In the genomic region with DNA sequence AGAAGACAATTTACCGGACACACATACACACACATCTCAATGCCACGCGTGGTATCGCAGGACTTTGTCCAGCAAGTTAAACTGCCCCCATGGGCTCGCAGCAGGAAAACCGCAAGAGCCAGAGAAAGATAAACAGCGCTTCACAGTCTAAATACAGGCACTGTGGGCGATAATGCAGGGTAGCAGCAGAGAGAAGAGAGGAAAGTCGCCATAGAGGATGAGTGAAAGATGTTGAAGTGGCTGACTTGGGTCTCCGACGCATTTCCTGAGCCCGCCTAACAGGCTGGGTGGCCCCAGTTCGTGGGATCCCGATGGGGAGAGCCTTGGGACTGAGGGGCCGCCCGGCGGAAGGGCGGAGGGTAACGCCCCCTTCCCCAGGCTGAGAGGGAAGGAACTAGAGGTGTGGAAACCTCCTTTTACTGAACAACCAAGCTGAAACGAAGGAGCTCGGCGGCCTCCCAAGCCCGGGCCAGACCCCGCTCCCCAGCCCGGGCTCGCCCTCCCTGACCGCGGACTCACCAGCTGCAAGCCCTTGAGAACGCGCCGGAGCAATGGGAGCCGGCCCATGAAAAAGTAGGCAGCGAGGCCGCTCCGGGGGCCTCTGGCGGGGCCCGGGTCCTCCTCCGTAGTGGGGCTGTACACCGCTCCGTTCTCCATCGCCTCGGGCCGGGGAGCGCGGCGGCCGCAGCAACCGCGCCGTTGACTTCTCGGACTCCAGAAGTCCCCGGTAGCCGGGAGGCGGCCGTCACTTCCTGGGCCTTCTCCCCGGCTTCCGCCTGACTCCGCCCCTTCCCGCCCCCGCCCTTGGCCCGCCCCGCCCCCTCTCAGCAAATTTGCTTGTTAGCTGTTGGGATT, we compare ENCODE assay signal across 8 cellular contexts. TPM values are rescaled to one million over a fixed set of nuclear protein-coding genes. Genes with fewer than 3 reads are reported as not detected.
DNase-seq lines count a peak whose midpoint lies in the region; ATAC-seq, FAIRE-seq and TF ChIP-seq lines count a peak whose summit lies in the region.

A gene with protein sequence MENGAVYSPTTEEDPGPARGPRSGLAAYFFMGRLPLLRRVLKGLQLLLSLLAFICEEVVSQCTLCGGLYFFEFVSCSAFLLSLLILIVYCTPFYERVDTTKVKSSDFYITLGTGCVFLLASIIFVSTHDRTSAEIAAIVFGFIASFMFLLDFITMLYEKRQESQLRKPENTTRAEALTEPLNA (minus strand): TSS at position 764 of the 855 bp plus-strand sequence. CDS start 107 bp downstream, at position 657.

- H3K4me3 ChIP-seq in GM06990 (replicated peaks; ENCODE audit: low read depth, low read length) (peak within 1 kb of the TSS; percentile 78), Loucy (ENCODE audit: low read length, poor library complexity, severe bottlenecking) (peak within 1 kb of the TSS; percentile 82), cardiac muscle cell (peak within 1 kb of the TSS; percentile 91), trophoblast cell (ENCODE audit: low read depth, low read length) (peak within 1 kb of the TSS; percentile 91), tibial artery (peak within 1 kb of the TSS; percentile 95 to 99)

- H3K79me1 ChIP-seq in trophoblast cell (ENCODE audit: low read length), result peaks cover 4% of the 10 kb centered on the region

- H4K8ac ChIP-seq in trophoblast cell (ENCODE audit: low read depth, low read length), result peak within 1 kb of the TSS; percentile 93

- H3K4me1 ChIP-seq in Loucy (ENCODE audit: insufficient read depth, low read length, poor library complexity, severe bottlenecking) (peaks cover 46% of the 10 kb centered on the region), cardiac muscle cell (ENCODE audit: low read depth) (peaks cover 13% of the 10 kb centered on the region), trophoblast cell (ENCODE audit: control insufficient read depth in 1 of 2, insufficient read depth in 2 of 2, low read length in 2 of 2) (peaks cover 2 to 3% of the 10 kb centered on the region in 2 experiments), tibial artery (peaks cover 0 to 19% (median 8%) of the 10 kb centered on the region in 4 donors)

- H3K9ac ChIP-seq in Loucy (ENCODE audit: low read depth, low read length, poor library complexity, severe bottlenecking) (peak within 1 kb of the TSS; percentile 91), trophoblast cell (ENCODE audit: low read length) (peak within 1 kb of the TSS; percentile 97)

- H2AK5ac ChIP-seq in trophoblast cell (ENCODE audit: low read length), result no peak within 1 kb of the TSS

- DNase-seq in GM06990 (ENCODE audit: extremely low read depth, insufficient read length), result peak; percentile 81
- DNase-seq in H54 (ENCODE audit: insufficient read length, low spot score), result peak; percentile 86
- peak; percentile 65 for DNase-seq in T follicular helper cell (ENCODE audit: low read depth)
- DNase-seq in activated naive CD8-positive, alpha-beta T cell treated with anti-CD3 and anti-CD28 coated beads, Interleukin-2, amount 50 U/mL, for 24 hours, result peak; percentile 78
- DNase-seq in cardiac muscle cell (ENCODE audit: low read depth in 1 of 2, low spot score in 1 of 2), result peak; percentile 83 to 90
- peak; percentile 78 to 84 for DNase-seq in trophoblast cell
- DNase-seq in tibial artery, result peak; percentile 77 to 90

- H3K4ac ChIP-seq in trophoblast cell (ENCODE audit: low read depth, low read length), result peak within 1 kb of the TSS; percentile 90

- peak; percentile 71 for TF ChIP-seq POLR2A in H54 (IDR thresholded peaks at IDR 0.05; ENCODE audit: low read depth, low read length)

- peak within 1 kb of the TSS; percentile 85 for H3K23ac ChIP-seq in trophoblast cell (ENCODE audit: low read length)

- peak within 1 kb of the TSS; percentile 90 for H2BK5ac ChIP-seq in trophoblast cell (ENCODE audit: low read depth, low read length, poor library complexity)

- peaks cover 42% of the 10 kb centered on the region for H3K4me1 Mint-ChIP-seq in activated naive CD8-positive, alpha-beta T cell treated with anti-CD3 and anti-CD28 coated beads, Interleukin-2, amount 50 U/mL, for 24 hours

- ATAC-seq in activated naive CD8-positive, alpha-beta T cell treated with anti-CD3 and anti-CD28 coated beads, Interleukin-2, amount 50 U/mL, for 24 hours, result peak; percentile 84

- no peaks in the 10 kb centered on the region for H3K9me3 Mint-ChIP-seq in activated naive CD8-positive, alpha-beta T cell treated with anti-CD3 and anti-CD28 coated beads, Interleukin-2, amount 50 U/mL, for 24 hours

- no CpG with 5 or more reads among the region's 62 CpGs for WGBS in trophoblast cell (ENCODE audit: extremely low coverage, insufficient coverage, insufficient read length)

- H4K20me1 ChIP-seq in Loucy (ENCODE audit: insufficient read depth, low read length, poor library complexity, severe bottlenecking), result peaks cover 39% of the 10 kb centered on the region

- no peaks in the 10 kb centered on the region for H3K27me3 Mint-ChIP-seq in activated naive CD8-positive, alpha-beta T cell treated with anti-CD3 and anti-CD28 coated beads, Interleukin-2, amount 50 U/mL, for 24 hours

- no peaks in the 10 kb centered on the region for H3K9me2 ChIP-seq in Loucy (replicated peaks; ENCODE audit: low read depth, low read length)

- H3K14ac ChIP-seq in trophoblast cell (ENCODE audit: low read length), result peak within 1 kb of the TSS; percentile 88

- H3K4me3 Mint-ChIP-seq in activated naive CD8-positive, alpha-beta T cell treated with anti-CD3 and anti-CD28 coated beads, Interleukin-2, amount 50 U/mL, for 24 hours, result peak within 1 kb of the TSS; percentile 99

- H3K27ac ChIP-seq in cardiac muscle cell (peak within 1 kb of the TSS; percentile 88), trophoblast cell (ENCODE audit: low read depth, low read length) (peak within 1 kb of the TSS; percentile 87), tibial artery (peak within 1 kb of the TSS; percentile 93 to 99)

- peak within 1 kb of the TSS; percentile 81 for H4K91ac ChIP-seq in trophoblast cell (ENCODE audit: low read depth, low read length)

- peak within 1 kb of the TSS; percentile 2 for H2BK120ac ChIP-seq in trophoblast cell (ENCODE audit: insufficient read depth, low read length, poor library complexity)

- H3K9me3 ChIP-seq in Loucy (ENCODE audit: insufficient read depth, low read depth, low read length) (no peaks in the 10 kb centered on the region), cardiac muscle cell (ENCODE audit: low read depth) (no peaks in the 10 kb centered on the region), trophoblast cell (ENCODE audit: insufficient read depth, low read depth, low read length) (peaks cover 2% of the 10 kb centered on the region), tibial artery (no peaks in the 10 kb centered on the region)

- no peak for TF ChIP-seq CTCF in GM06990 (IDR thresholded peaks at IDR 0.05; ENCODE audit: insufficient read depth, low read length, poor library complexity, severe bottlenecking)
- TF ChIP-seq CTCF in Loucy (conservative IDR thresholded peaks at IDR 0.05; ENCODE audit: low read length), result no peak
- no peak for TF ChIP-seq CTCF in cardiac muscle cell (IDR thresholded peaks at IDR 0.05; ENCODE audit: low read depth, low read length)
- no peak for TF ChIP-seq CTCF in tibial artery (IDR thresholded peaks at IDR 0.05)

- H3K18ac ChIP-seq in trophoblast cell (ENCODE audit: low read length), result peak within 1 kb of the TSS; percentile 74

- peak within 1 kb of the TSS; percentile 40 for H2BK12ac ChIP-seq in trophoblast cell (ENCODE audit: low read length)

- H3K36me3 Mint-ChIP-seq in activated naive CD8-positive, alpha-beta T cell treated with anti-CD3 and anti-CD28 coated beads, Interleukin-2, amount 50 U/mL, for 24 hours (ENCODE audit: low read depth), result peaks cover 2% of the 10 kb centered on the region

- peak; percentile 61 for FAIRE-seq in H54 (lab: Jason Lieb, UNC)

- H4K12ac ChIP-seq in trophoblast cell (ENCODE audit: low read depth, low read length), result peak within 1 kb of the TSS; percentile 83

- no peaks in the 10 kb centered on the region for H3K27me3 ChIP-seq in GM06990 (replicated peaks; ENCODE audit: control insufficient read depth, insufficient read depth, low read length)
- no peaks in the 10 kb centered on the region for H3K27me3 ChIP-seq in Loucy (ENCODE audit: insufficient read depth, low read length, poor library complexity, severe bottlenecking)
- H3K27me3 ChIP-seq in cardiac muscle cell, result no peaks in the 10 kb centered on the region
- no peaks in the 10 kb centered on the region for H3K27me3 ChIP-seq in trophoblast cell (ENCODE audit: insufficient read depth, low read length)
- no peaks in the 10 kb centered on the region for H3K27me3 ChIP-seq in tibial artery

- peak within 1 kb of the TSS; percentile 85 for H3K27ac Mint-ChIP-seq in activated naive CD8-positive, alpha-beta T cell treated with anti-CD3 and anti-CD28 coated beads, Interleukin-2, amount 50 U/mL, for 24 hours

- H2AFZ ChIP-seq in Loucy (ENCODE audit: low read length) (peak within 1 kb of the TSS; percentile 99), trophoblast cell (ENCODE audit: insufficient read depth, low read length, poor library complexity) (peak within 1 kb of the TSS; percentile 89)

- H3K36me3 ChIP-seq in GM06990 (ENCODE audit: control insufficient read depth, insufficient read depth, low read length), result no peaks in the 10 kb centered on the region
- no peaks in the 10 kb centered on the region for H3K36me3 ChIP-seq in Loucy (ENCODE audit: insufficient read depth, low read length)
- H3K36me3 ChIP-seq in cardiac muscle cell, result no peaks in the 10 kb centered on the region
- no peaks in the 10 kb centered on the region for H3K36me3 ChIP-seq in trophoblast cell (ENCODE audit: control insufficient read depth in 1 of 2, insufficient read depth in 2 of 2, low read length in 2 of 2)
- no peaks in the 10 kb centered on the region for H3K36me3 ChIP-seq in tibial artery

- intact Hi-C loops in tibial artery (cut with DNase I; ENCODE audit: low total_unique reads), result loop anchor here (10.0 kb wide), 1 partner anchor 72 kb away; a partner anchor contains a TSS

- H3K79me2 ChIP-seq in Loucy (ENCODE audit: insufficient read depth, low read length), result peaks cover 47% of the 10 kb centered on the region
- H3K79me2 ChIP-seq in trophoblast cell (ENCODE audit: control insufficient read depth, insufficient read depth, low read length, poor library complexity), result peaks cover 5% of the 10 kb centered on the region

- H3F3A ChIP-seq in Loucy (ENCODE audit: low read depth), result peaks cover 4% of the 10 kb centered on the region

- H3K4me2 ChIP-seq in Loucy (ENCODE audit: low read depth, low read length, poor library complexity, severe bottlenecking) (peak within 1 kb of the TSS; percentile 94), trophoblast cell (ENCODE audit: low read length) (peak within 1 kb of the TSS; percentile 98)

RNA-seq across cellular contexts. Expression of the gene that starts here (rescaled TPM):
- total RNA-seq in cardiac muscle cell, result 24.5 and 61.7 TPM in 2 replicates
- polyA plus RNA-seq in cardiac muscle cell, result 39.5 and 39.9 TPM in 2 replicates
- polyA plus RNA-seq in trophoblast cell (2013), result 43.3 and 44.3 TPM in 2 replicates

Comparison
In these comparisons a context has a peak if more than half of its experiments do, and no peak if none do; other contexts are left out.
1. Peak in every context shown above with its lines: DNase-seq, ATAC-seq, H3K4me3 ChIP-seq and H3K27ac ChIP-seq.